Comparison of ENCODE assay signal across 5 cellular contexts in genomic region chr2:206171624-206172397, GRCh38. TPM values are rescaled to one million over a fixed set of nuclear protein-coding genes. Genes with fewer than 3 reads are reported as not detected.
DNase-seq lines count a peak whose midpoint lies in the region; ATAC-seq and TF ChIP-seq lines count a peak whose summit lies in the region.
"Not testable (repeated sequence)": the region's sequence is repeated elsewhere in the genome, so short reads cannot be mapped to it uniquely, and the experiment has no call there.

No MANE protein-coding gene starts in this region.

- not testable (repeated sequence) for H3K4me3 ChIP-seq in DND-41 (ENCODE audit: low read depth in 1 of 2, low read length in 2 of 2)

- H3K36me3 Mint-ChIP-seq in WTC11 = peaks cover 30% of the 10 kb centered on the region
- H3K36me3 Mint-ChIP-seq in glutamatergic neuron (ENCODE audit: unreplicated experiment) = peaks cover 17% of the 10 kb centered on the region
- peaks cover 12% of the 10 kb centered on the region for H3K36me3 Mint-ChIP-seq in osteocyte (ENCODE audit: unreplicated experiment)
- H3K36me3 Mint-ChIP-seq in stimulated activated naive B cell treated with anti-CD40 and anti-IgM and Interleukin-4, amounts not matched to agents 10 μg/mL and 1 μg/mL and 100 μg/mL, for 72 hours = peaks cover 33 to 39% of the 10 kb centered on the region in 2 donors

- H3K4me1 Mint-ChIP-seq in WTC11; glutamatergic neuron (ENCODE audit: low read depth, unreplicated experiment); osteocyte (ENCODE audit: unreplicated experiment); stimulated activated naive B cell treated with anti-CD40 and anti-IgM and Interleukin-4, amounts not matched to agents 10 μg/mL and 1 μg/mL and 100 μg/mL, for 72 hours: not testable (repeated sequence)

- H3K27me3 Mint-ChIP-seq in WTC11 (ENCODE audit: low read depth); osteocyte (ENCODE audit: unreplicated experiment); stimulated activated naive B cell treated with anti-CD40 and anti-IgM and Interleukin-4, amounts not matched to agents 10 μg/mL and 1 μg/mL and 100 μg/mL, for 72 hours: not testable (repeated sequence)
- H3K27me3 Mint-ChIP-seq in glutamatergic neuron (ENCODE audit: unreplicated experiment) = peaks cover 10% of the 10 kb centered on the region

- TF ChIP-seq CTCF in DND-41 (IDR thresholded peaks at IDR 0.05; ENCODE audit: borderline replicate concordance, extremely low read depth, low read length, poor library complexity, severe bottlenecking); WTC11 (IDR thresholded peaks at IDR 0.05); glutamatergic neuron (IDR thresholded peaks at IDR 0.05; ENCODE audit: partially characterized antibody, unreplicated experiment); osteocyte (IDR thresholded peaks at IDR 0.05): not testable (repeated sequence)

- peaks cover 37% of the 10 kb centered on the region for H3K9me3 Mint-ChIP-seq in WTC11
- not testable (repeated sequence) for H3K9me3 Mint-ChIP-seq in glutamatergic neuron (ENCODE audit: unreplicated experiment); osteocyte (ENCODE audit: unreplicated experiment); stimulated activated naive B cell treated with anti-CD40 and anti-IgM and Interleukin-4, amounts not matched to agents 10 μg/mL and 1 μg/mL and 100 μg/mL, for 72 hours

- not testable (repeated sequence) for H3K4me1 ChIP-seq in DND-41 (ENCODE audit: insufficient read depth, low read length)

- H3K4me3 Mint-ChIP-seq in WTC11; glutamatergic neuron (ENCODE audit: unreplicated experiment); osteocyte (ENCODE audit: unreplicated experiment); stimulated activated naive B cell treated with anti-CD40 and anti-IgM and Interleukin-4, amounts not matched to agents 10 μg/mL and 1 μg/mL and 100 μg/mL, for 72 hours: not testable (repeated sequence)

- H3K36me3 ChIP-seq in DND-41 (ENCODE audit: insufficient read depth, low read length) = not testable (repeated sequence)

- not testable (repeated sequence) for H4K20me1 ChIP-seq in DND-41 (ENCODE audit: insufficient read depth, low read length)

- not testable (repeated sequence) for H3K27me3 ChIP-seq in DND-41 (ENCODE audit: insufficient read depth, low read length, poor library complexity)

- not testable (repeated sequence) for H2AFZ ChIP-seq in DND-41 (ENCODE audit: low read depth, low read length)

- not testable (repeated sequence) for ATAC-seq in DND-41 (ENCODE audit: insufficient read depth, low read depth); WTC11; stimulated activated naive B cell treated with anti-CD40 and anti-IgM and Interleukin-4, amounts not matched to agents 10 μg/mL and 1 μg/mL and 100 μg/mL, for 72 hours (replicated peaks)

- DNase-seq in DND-41 (peak; percentile 43), WTC11 (ENCODE audit: low spot score) (peak; percentile 21), glutamatergic neuron (peak; percentile 32), osteocyte (ENCODE audit: extremely low spot score, unreplicated experiment) (peak; percentile 60)
- not testable (repeated sequence) for DNase-seq in stimulated activated naive B cell treated with anti-CD40 and anti-IgM and Interleukin-4, amounts not matched to agents 10 μg/mL and 1 μg/mL and 100 μg/mL, for 72 hours

- H3K79me2 ChIP-seq in DND-41 (ENCODE audit: insufficient read depth, low read length) = not testable (repeated sequence)

- CTCF ChIA-PET in WTC11 (lab: Charles Lee) = not testable (repeated sequence)

- not testable (repeated sequence) for H3K4me2 ChIP-seq in DND-41 (ENCODE audit: insufficient read depth, low read length)

- not testable (repeated sequence) for H3K9ac ChIP-seq in DND-41 (ENCODE audit: low read depth, low read length)

- H3K9me3 ChIP-seq in DND-41 (ENCODE audit: insufficient read depth, low read length, severe bottlenecking) = not testable (repeated sequence)

- H3K27ac Mint-ChIP-seq in WTC11; glutamatergic neuron (ENCODE audit: unreplicated experiment); osteocyte (ENCODE audit: unreplicated experiment): not testable (repeated sequence)
- H3K27ac Mint-ChIP-seq in stimulated activated naive B cell treated with anti-CD40 and anti-IgM and Interleukin-4, amounts not matched to agents 10 μg/mL and 1 μg/mL and 100 μg/mL, for 72 hours = peak overlapping the region; percentile 25

- H3K27ac ChIP-seq in DND-41 (ENCODE audit: low read length) = not testable (repeated sequence)

- POLR2A ChIA-PET in WTC11 (lab: Charles Lee) = not testable (repeated sequence)

RNA-seq across cellular contexts. Expression of gene EEF1B2, which starts 12.1 kb away (rescaled TPM):
- total RNA-seq in WTC11 (2021) = 596 to 611 TPM (median 603 TPM) in 3 replicates
- total RNA-seq in glutamatergic neuron (ENCODE audit: unreplicated experiment) = 246 TPM
- 425 and 433 TPM in 2 replicates for total RNA-seq in osteocyte

RNA-seq across cellular contexts. Expression of gene NDUFS1, which starts 12.6 kb away (rescaled TPM):
- 95.6 to 106 TPM (median 98.9 TPM) in 3 replicates for total RNA-seq in WTC11 (2021)
- total RNA-seq in glutamatergic neuron (ENCODE audit: unreplicated experiment) = 114 TPM
- total RNA-seq in osteocyte = 90.5 and 97.2 TPM in 2 replicates
